Comparison of ENCODE assay signal across 9 cellular contexts in genomic region chr12:2960432-2960956, GRCh38. TPM values are rescaled to one million over a fixed set of nuclear protein-coding genes. Genes with fewer than 3 reads are reported as not detected.
DNase-seq lines count a peak whose midpoint lies in the region; FAIRE-seq and TF ChIP-seq lines count a peak whose summit lies in the region.
"Had no signal": no experiment of that assay in that cellular context is flagged by ENCODE, and none has a peak within 500 bp of the region (broad histone marks: within the 10 kb centered on the region; RNA-seq: fewer than 3 reads in every experiment).

No MANE protein-coding gene starts in this region.

- peak overlapping the region; percentile 1 for H3K27ac Mint-ChIP-seq in activated CD4-positive, alpha-beta T cell treated with anti-CD3 and anti-CD28 coated beads, Interleukin-2, amount 10 ng/mL, durations not matched to agents 7 days and 5 days
- H3K27ac Mint-ChIP-seq: dendritic cell treated with granulocyte-macrophage colony-stimulating factor and Interleukin-4, amounts not matched to agents 40 ng/mL and 50 ng/mL, for 4 days had no signal

- peaks cover 18 to 56% of the 10 kb centered on the region in 2 experiments for H3K79me2 ChIP-seq in H1 (ENCODE audit: control insufficient read depth in 1 of 2, insufficient read depth in 2 of 2, low read length in 2 of 2)
- H3K79me2 ChIP-seq in Karpas-422 (ENCODE audit: low read length): no peaks in the 10 kb centered on the region

- H3K27me3 Mint-ChIP-seq in activated CD4-positive, alpha-beta T cell treated with anti-CD3 and anti-CD28 coated beads, Interleukin-2, amount 10 ng/mL, durations not matched to agents 7 days and 5 days: peaks cover 57% of the 10 kb centered on the region

- peaks cover 27% of the 10 kb centered on the region for H3K23me2 ChIP-seq in H1 (ENCODE audit: low read depth, low read length)

- TF ChIP-seq POLR2A in H1 (IDR thresholded peaks at IDR 0.05; ENCODE audit: control extremely low read depth in 1 of 2, low read depth in 2 of 2, low read length in 2 of 2): no peak

- H3K4me3 ChIP-seq in H1 (ENCODE audit: extremely low read depth in 1 of 4, insufficient read depth in 2 of 4, low read depth in 3 of 4, low read length in 4 of 4) (peak overlapping the region; percentile 58 to 87 (median 72)), neuron (ENCODE audit: low read length) (peak overlapping the region; percentile 91), Karpas-422 (ENCODE audit: low read length) (no peak overlapping the region)

- TF ChIP-seq EP300 in H1 (IDR thresholded peaks at IDR 0.05; ENCODE audit: borderline replicate concordance in 1 of 2, low read depth in 2 of 2, low read length in 2 of 2): no peak

- no peaks in the 10 kb centered on the region for H3K36me3 ChIP-seq in H1 (ENCODE audit: control insufficient read depth in 2 of 4, insufficient read depth in 4 of 4, low read length in 3 of 4)
- no peaks in the 10 kb centered on the region for H3K36me3 ChIP-seq in neuron (ENCODE audit: insufficient read depth, low read length)
- no peaks in the 10 kb centered on the region for H3K36me3 ChIP-seq in Karpas-422 (ENCODE audit: insufficient read depth, low read length)

- H2AFZ ChIP-seq in H1 (ENCODE audit: low read length) (no peak overlapping the region), neuron (ENCODE audit: low read depth, low read length) (peak overlapping the region; percentile 96), Karpas-422 (ENCODE audit: low read length) (no peak overlapping the region)

- no peak overlapping the region for H2AK5ac ChIP-seq in H1 (ENCODE audit: low read depth, low read length)

- H4K5ac ChIP-seq in H1 (ENCODE audit: insufficient read length, low read depth, low read length): no peak overlapping the region

- no peak overlapping the region for H4K91ac ChIP-seq in H1 (replicated peaks; ENCODE audit: insufficient read length, low read length)

- peak overlapping the region; percentile 67 for H3K4me3 Mint-ChIP-seq in activated CD4-positive, alpha-beta T cell treated with anti-CD3 and anti-CD28 coated beads, Interleukin-2, amount 10 ng/mL, durations not matched to agents 7 days and 5 days

- CTCF ChIA-PET in activated CD4-positive, alpha-beta T cell treated with anti-CD3 and anti-CD28 coated beads, Interleukin-2, amount 10 ng/mL, durations not matched to agents 7 days and 5 days (lab: Charles Lee): no interaction called here
- CTCF ChIA-PET in H1 (lab: Charles Lee; ENCODE audit: partially characterized antibody): interaction anchor here (1.0 to 1.8 kb wide), 11 partner anchors 13 to 106 kb away, joined by 3 to 6 read pairs (median 5); no protein-coding TSS in a partner anchor

- POLR2A ChIA-PET in activated CD4-positive, alpha-beta T cell treated with anti-CD3 and anti-CD28 coated beads, Interleukin-2, amount 10 ng/mL, durations not matched to agents 7 days and 5 days (lab: Charles Lee): no interaction called here
- POLR2A ChIA-PET in H1 (lab: Charles Lee; ENCODE audit: partially characterized antibody): interaction anchor here (0.6 to 6.1 kb wide), 31 partner anchors 9 to 531 kb away, joined by 3 to 37 read pairs (median 4); partner anchors contain the start of genes PRMT8 and TULP3

- peaks cover 3 to 11% of the 10 kb centered on the region in 2 experiments for H4K20me1 ChIP-seq in H1 (replicated peaks in 1 of 2; ENCODE audit: control insufficient read depth in 1 of 2, insufficient read depth in 2 of 2, low read length in 2 of 2)
- no peaks in the 10 kb centered on the region for H4K20me1 ChIP-seq in Karpas-422 (ENCODE audit: insufficient read depth, low read depth, low read length)

- no peaks in the 10 kb centered on the region for H3K9me2 ChIP-seq in Karpas-422 (replicated peaks; ENCODE audit: insufficient read depth, low read length)

- DNase-seq in activated CD4-positive, alpha-beta T cell treated with anti-CD3 and anti-CD28 coated beads, Interleukin-2, amount 10 ng/mL, durations not matched to agents 7 days and 5 days: peak; percentile 9
- DNase-seq in activated CD4-positive, alpha-beta T cell treated with anti-CD3 and anti-CD28 coated beads for 1 hour: no peak
- DNase-seq in SK-N-DZ (ENCODE audit: low spot score): peak; percentile 43
- DNase-seq in H1 (ENCODE audit: low read depth in 1 of 2, low spot score in 2 of 2): peak in 1 of 2 experiments; percentile 57
- no peak for DNase-seq in Karpas-422
- no peak for DNase-seq in stimulated activated naive CD4-positive, alpha-beta T cell treated with Interleukin-2 at 50 U/mL for 16 hours (lab: John Stamatoyannopoulos, UW)
- no peak for DNase-seq in activated gamma-delta T cell treated with Interleukin-2 at 50 U/mL for 16 hours

- H3K4ac ChIP-seq in H1 (replicated peaks; ENCODE audit: insufficient read length, low read depth, low read length): peak overlapping the region; percentile 58

- H3K4me1 Mint-ChIP-seq in activated CD4-positive, alpha-beta T cell treated with anti-CD3 and anti-CD28 coated beads, Interleukin-2, amount 10 ng/mL, durations not matched to agents 7 days and 5 days: peaks cover 20% of the 10 kb centered on the region

- peaks cover 11 to 40% (median 22%) of the 10 kb centered on the region in 4 experiments for H3K4me1 ChIP-seq in H1 (replicated peaks in 1 of 4; ENCODE audit: control insufficient read depth in 3 of 4, insufficient read depth in 4 of 4, low read length in 3 of 4)
- H3K4me1 ChIP-seq in neuron (ENCODE audit: insufficient read depth, low read length): peaks cover 35% of the 10 kb centered on the region
- no peaks in the 10 kb centered on the region for H3K4me1 ChIP-seq in Karpas-422 (ENCODE audit: low read length)

- H3K23ac ChIP-seq in H1 (ENCODE audit: insufficient read length): no peak overlapping the region

- H2BK20ac ChIP-seq in H1 (ENCODE audit: low read length): no peak overlapping the region; the same call in 1 of the 2 replicates

- peak overlapping the region; percentile 90; the same call in 1 of the 2 replicates for H2BK15ac ChIP-seq in H1 (ENCODE audit: low read length)

- H2BK5ac ChIP-seq in H1 (ENCODE audit: low read depth, low read length): peak overlapping the region; percentile 96; the same call in 1 of the 2 replicates

- H3K18ac ChIP-seq in H1 (ENCODE audit: extremely low read depth, low read length): peak overlapping the region; percentile 97

- no peak overlapping the region for H2BK120ac ChIP-seq in H1 (replicated peaks; ENCODE audit: low read depth, low read length)

- FAIRE-seq in H1 (lab: Jason Lieb, UNC): no peak

- 5% methylated on average over 16 of the region's 16 CpGs; no CpG with 5 or more reads in 1 of the 2 experiments for WGBS in H1 (ENCODE audit: extremely low coverage in 1 of 2, insufficient coverage in 1 of 2, insufficient read length in 1 of 2, insufficient replicate concordance in 2 of 2, low coverage in 1 of 2, low lambda C conversion rate in 2 of 2, missing lambda C conversion rate in 1 of 2), 2 experiments

- H2BK12ac ChIP-seq in H1 (ENCODE audit: low read depth, low read length): peak overlapping the region; percentile 92; the same call in 1 of the 2 replicates

- peaks cover 0 to 6% (median 3%) of the 10 kb centered on the region in 4 experiments; a peak in 4 of 7 replicates for H3K27me3 ChIP-seq in H1 (replicated peaks in 1 of 4; ENCODE audit: control insufficient read depth in 3 of 4, extremely low read depth in 1 of 4, insufficient read depth in 3 of 4, low read length in 3 of 4)
- H3K27me3 ChIP-seq in neuron (ENCODE audit: insufficient read depth, low read length): no peaks in the 10 kb centered on the region
- no peaks in the 10 kb centered on the region for H3K27me3 ChIP-seq in Karpas-422 (ENCODE audit: low read length)

- H4K8ac ChIP-seq in H1 (ENCODE audit: extremely low read depth, insufficient read depth, low read length): no peak overlapping the region

- H3K4me2 ChIP-seq in H1 (ENCODE audit: insufficient read depth in 1 of 2, low read depth in 2 of 2, low read length in 2 of 2) (peak overlapping the region; percentile 97 to 99), Karpas-422 (ENCODE audit: low read depth, low read length, poor library complexity, severe bottlenecking) (no peak overlapping the region)

- no peak overlapping the region for H3K14ac ChIP-seq in H1 (ENCODE audit: insufficient read length)

- H3K9ac ChIP-seq in H1 (replicated peaks in 1 of 4; ENCODE audit: extremely low read depth in 1 of 4, low read depth in 3 of 4, low read length in 3 of 4): peak overlapping the region in 3 of 4 experiments; percentile 35 to 90 (median 68); a peak in 6 of 7 replicates
- H3K9ac ChIP-seq in Karpas-422 (ENCODE audit: low read length): no peak overlapping the region

- H3K27ac ChIP-seq in H1 (ENCODE audit: low read depth, low read length) (no peak overlapping the region), Karpas-422 (ENCODE audit: low read length) (no peak overlapping the region)

- H3K79me1 ChIP-seq in H1 (ENCODE audit: low read depth, low read length): peaks cover 6% of the 10 kb centered on the region; the same call in 1 of the 2 replicates

- no peak for TF ChIP-seq CTCF in H1 (IDR thresholded peaks at IDR 0.05; ENCODE audit: control extremely low read depth in 1 of 3, insufficient read depth in 1 of 3, low read depth in 1 of 3, low read length in 3 of 3)

- peaks cover 2% of the 10 kb centered on the region for H3K36me3 Mint-ChIP-seq in activated CD4-positive, alpha-beta T cell treated with anti-CD3 and anti-CD28 coated beads, Interleukin-2, amount 10 ng/mL, durations not matched to agents 7 days and 5 days (ENCODE audit: low read depth)

- H3K9me3 ChIP-seq in H1 (ENCODE audit: insufficient read depth in 2 of 2, low read depth in 1 of 2, low read length in 1 of 2) (no peaks in the 10 kb centered on the region), neuron (ENCODE audit: low read length) (no peaks in the 10 kb centered on the region), Karpas-422 (ENCODE audit: low read length) (no peaks in the 10 kb centered on the region)

- no peak for TF ChIP-seq RAD21 in H1 (IDR thresholded peaks at IDR 0.05 in 1 of 2, conservative IDR thresholded peaks at IDR 0.05 in 1 of 2; ENCODE audit: low read depth in 2 of 2, low read length in 2 of 2)

- H3K56ac ChIP-seq in H1 (replicated peaks; ENCODE audit: insufficient read length, low read depth, low read length): no peak overlapping the region

- H3K9me3 Mint-ChIP-seq in activated CD4-positive, alpha-beta T cell treated with anti-CD3 and anti-CD28 coated beads, Interleukin-2, amount 10 ng/mL, durations not matched to agents 7 days and 5 days: no peaks in the 10 kb centered on the region
- H3K9me3 Mint-ChIP-seq: dendritic cell treated with granulocyte-macrophage colony-stimulating factor and Interleukin-4, amounts not matched to agents 40 ng/mL and 50 ng/mL, for 4 days had no signal

RNA-seq across cellular contexts. Expression of gene TEAD4, which starts 1.3 kb away (rescaled TPM):
- total RNA-seq in activated CD4-positive, alpha-beta T cell treated with anti-CD3 and anti-CD28 coated beads, Interleukin-2, amount 10 ng/mL, durations not matched to agents 7 days and 5 days: under 1 TPM; 0.69 to 1.00 TPM
- polyA plus RNA-seq in SK-N-DZ (2014; cell fraction: cytosol; rRNA removed): 32.0 and 38.7 TPM in 2 replicates
- polyA plus RNA-seq in SK-N-DZ (2014; cell fraction: nucleus; rRNA removed): 18.9 and 26.2 TPM in 2 replicates
- 116 TPM in 2 replicates for total RNA-seq in H1 (2021; fragmentation: NEBNext Ultra II Directional; extraction: Animal tissue kit (Norgen Biotek cat#: 25700))
- polyA plus RNA-seq in H1 (2011; rRNA removed): 56.7 and 90.1 TPM in 2 replicates
- 73.5 TPM for polyA plus RNA-seq in H1 (2011; cell fraction: cytosol; rRNA removed)
- polyA plus RNA-seq in H1 (2011; cell fraction: nucleus; rRNA removed): 80.7 TPM
- polyA plus RNA-seq in H1 (2012, experiment 1 of 2): 61.3 to 87.1 TPM (median 74.6 TPM) in 4 replicates
- 80.7 TPM for polyA plus RNA-seq in H1 (2012, experiment 2 of 2)
- polyA plus RNA-seq in H1 (2013, experiment 1 of 2): 69.8 TPM
- 72.8 TPM for polyA plus RNA-seq in H1 (2013, experiment 2 of 2)
- polyA minus RNA-seq in H1 (2011; rRNA and poly(A)+ RNA removed): 53.3 and 61.0 TPM in 2 replicates
- polyA minus RNA-seq in H1 (2011; cell fraction: cytosol; rRNA and poly(A)+ RNA removed): 73.5 TPM
- 47.6 TPM for polyA minus RNA-seq in H1 (2011; cell fraction: nucleus; rRNA and poly(A)+ RNA removed)
- total RNA-seq in Karpas-422 (2014; rRNA removed; shearing (Covaris generic); ENCODE audit: low replicate concordance): not detected in 2 replicates

Comparison
In these comparisons a context has a peak if more than half of its experiments do, and no peak if none do; other contexts are left out.
1. DNase-seq: peak in activated CD4-positive, alpha-beta T cell treated with anti-CD3 and anti-CD28 coated beads, Interleukin-2, amount 10 ng/mL, durations not matched to agents 7 days and 5 days (single experiment) and SK-N-DZ (single experiment); none in activated CD4-positive, alpha-beta T cell treated with anti-CD3 and anti-CD28 coated beads for 1 hour (single experiment), Karpas-422 (single experiment), stimulated activated naive CD4-positive, alpha-beta T cell treated with Interleukin-2 at 50 U/mL for 16 hours (single experiment) and activated gamma-delta T cell treated with Interleukin-2 at 50 U/mL for 16 hours (single experiment).
2. RNA of gene TEAD4, which starts 1.3 kb away (total RNA-seq): 116 TPM in H1; 0.69 to 1.00 TPM in activated CD4-positive, alpha-beta T cell treated with anti-CD3 and anti-CD28 coated beads, Interleukin-2, amount 10 ng/mL, durations not matched to agents 7 days and 5 days and not detected in Karpas-422; every median in the first group is over 10 times any median in the second.